ENCODE assay signal across 33 cellular contexts in genomic region chr2:45543257-45543656, GRCh38.
"Had no signal": no experiment of that assay in that cellular context is flagged by ENCODE, and none has a peak within 500 bp of the region (broad histone marks: within the 10 kb centered on the region; RNA-seq: fewer than 3 reads in every experiment).

No MANE protein-coding gene starts in this region.

- DNase-seq: activated CD4-positive, alpha-beta memory T cell treated with anti-CD3 and anti-CD28 coated beads, Interleukin-2, amount 10 ng/mL, durations not matched to agents 7 days and 5 days; activated CD4-positive, alpha-beta T cell treated with anti-CD3 and anti-CD28 coated beads for 1 hour; activated CD4-positive, alpha-beta T cell treated with anti-CD3 and anti-CD28 coated beads for 4 hours; activated CD4-positive, alpha-beta T cell treated with anti-CD3 and anti-CD28 coated beads, Interleukin-2, amount 10 ng/mL, durations not matched to agents 7 days and 5 days; activated CD4-positive, alpha-beta T cell treated with anti-CD3 and anti-CD28 coated beads, Interleukin-2, amount 50 U/mL, for 4 hours; activated CD8-positive, alpha-beta memory T cell treated with anti-CD3 and anti-CD28 coated beads, Interleukin-2, amount 50 U/mL, for 48 hours; activated gamma-delta T cell; activated naive CD4-positive, alpha-beta T cell; activated naive CD4-positive, alpha-beta T cell treated with anti-CD3 and anti-CD28 coated beads, Interleukin-2, amount 10 ng/mL, durations not matched to agents 7 days and 5 days; activated T-cell treated with anti-CD3 and anti-CD28 coated beads for 4 hours; activated T-cell treated with anti-CD3 and anti-CD28 coated beads, Interleukin-2, amount 50 U/mL, for 24 hours; activated T-cell treated with anti-CD3 and anti-CD28 coated beads, Interleukin-2, amount 50 U/mL, for 72 hours; amniotic stem cell; aorta; body of pancreas; caudate nucleus; cortex of kidney; dermis blood vessel endothelial cell; effector CD4-positive, alpha-beta T cell; effector memory CD8-positive, alpha-beta T cell; foreskin fibroblast; gastrocnemius medialis; glutamatergic neuron; heart left ventricle; hypothalamus; T-helper 2 cell had no signal

- H3K4me1 ChIP-seq: body of pancreas, gastrocnemius medialis, heart left ventricle had no signal

- H3K27me3 ChIP-seq: body of pancreas, gastrocnemius medialis, heart left ventricle had no signal

- ATAC-seq: activated naive CD4-positive, alpha-beta T cell treated with anti-CD3 and anti-CD28 coated beads, Interleukin-2, amount 50 U/mL, for 72 hours; activated T-cell treated with anti-CD3 and anti-CD28 coated beads, Interleukin-2, amount 50 U/mL, for 72 hours; body of pancreas; effector memory CD8-positive, alpha-beta T cell; esophagus mucosa; gastrocnemius medialis; heart left ventricle; WTC11 had no signal

- FAIRE-seq: colon, endometrium, TTC549 had no signal

- H3K4me3 ChIP-seq: body of pancreas, gastrocnemius medialis, heart left ventricle had no signal

- H3K27ac ChIP-seq: body of pancreas, gastrocnemius medialis, heart left ventricle, VCaP had no signal

- H3K9me3 ChIP-seq: gastrocnemius medialis had no signal
